ENCODE assay signal across 1 cellular context in genomic region chr10:114767589-114768393, GRCh38.
TF ChIP-seq lines count a peak whose summit lies in the region.

No MANE protein-coding gene starts in this region.

TF ChIP-seq in SK-N-SH treated with all-trans-retinoic acid at 6 μM for 48 hours, 23 proteins besides CTCF, POLR2A, EP300 and RAD21 (continued from another document):
- TF ChIP-seq CSRNP3 (CRISPR knock-in tag; IDR thresholded peaks at IDR 0.05): no peak
- no peak for TF ChIP-seq PPARA (CRISPR knock-in tag; IDR thresholded peaks at IDR 0.05; ENCODE audit: borderline replicate concordance)
- TF ChIP-seq ESRRG (CRISPR knock-in tag; IDR thresholded peaks at IDR 0.05): no peak
- TF ChIP-seq ZC3H10 (CRISPR knock-in tag; IDR thresholded peaks at IDR 0.05): no peak
- TF ChIP-seq, protein P1, sequence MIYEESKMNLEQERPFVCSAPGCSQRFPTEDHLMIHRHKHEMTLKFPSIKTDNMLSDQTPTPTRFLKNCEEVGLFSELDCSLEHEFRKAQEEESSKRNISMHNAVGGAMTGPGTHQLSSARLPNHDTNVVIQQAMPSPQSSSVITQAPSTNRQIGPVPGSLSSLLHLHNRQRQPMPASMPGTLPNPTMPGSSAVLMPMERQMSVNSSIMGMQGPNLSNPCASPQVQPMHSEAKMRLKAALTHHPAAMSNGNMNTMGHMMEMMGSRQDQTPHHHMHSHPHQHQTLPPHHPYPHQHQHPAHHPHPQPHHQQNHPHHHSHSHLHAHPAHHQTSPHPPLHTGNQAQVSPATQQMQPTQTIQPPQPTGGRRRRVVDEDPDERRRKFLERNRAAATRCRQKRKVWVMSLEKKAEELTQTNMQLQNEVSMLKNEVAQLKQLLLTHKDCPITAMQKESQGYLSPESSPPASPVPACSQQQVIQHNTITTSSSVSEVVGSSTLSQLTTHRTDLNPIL (CRISPR knock-in tag; IDR thresholded peaks at IDR 0.05; ENCODE audit: low read depth): no peak
- no peak for TF ChIP-seq ZNF8 (CRISPR knock-in tag; IDR thresholded peaks at IDR 0.05)
- no peak for TF ChIP-seq TOX (CRISPR knock-in tag; IDR thresholded peaks at IDR 0.05; ENCODE audit: borderline replicate concordance)
- TF ChIP-seq OSR1 (CRISPR knock-in tag; IDR thresholded peaks at IDR 0.05): no peak
- no peak for TF ChIP-seq ZFP3 (CRISPR knock-in tag; IDR thresholded peaks at IDR 0.05)
- no peak for TF ChIP-seq SNAI2 (CRISPR knock-in tag; IDR thresholded peaks at IDR 0.05)
- no peak for TF ChIP-seq RARB (CRISPR knock-in tag; IDR thresholded peaks at IDR 0.05)
- no peak for TF ChIP-seq ISL1 (CRISPR knock-in tag; IDR thresholded peaks at IDR 0.05)
- no peak for TF ChIP-seq GLIS3 (CRISPR knock-in tag; IDR thresholded peaks at IDR 0.05)
- no peak for TF ChIP-seq TCF4 (CRISPR knock-in tag; IDR thresholded peaks at IDR 0.05; ENCODE audit: borderline replicate concordance)
- TF ChIP-seq BACH2 (CRISPR knock-in tag; IDR thresholded peaks at IDR 0.05; ENCODE audit: borderline replicate concordance): no peak
- no peak for TF ChIP-seq ZFP30 (CRISPR knock-in tag; IDR thresholded peaks at IDR 0.05)
- no peak for TF ChIP-seq CSDC2 (CRISPR knock-in tag; IDR thresholded peaks at IDR 0.05)
